ENCODE assay signal across 21 cellular contexts in the genomic region with DNA sequence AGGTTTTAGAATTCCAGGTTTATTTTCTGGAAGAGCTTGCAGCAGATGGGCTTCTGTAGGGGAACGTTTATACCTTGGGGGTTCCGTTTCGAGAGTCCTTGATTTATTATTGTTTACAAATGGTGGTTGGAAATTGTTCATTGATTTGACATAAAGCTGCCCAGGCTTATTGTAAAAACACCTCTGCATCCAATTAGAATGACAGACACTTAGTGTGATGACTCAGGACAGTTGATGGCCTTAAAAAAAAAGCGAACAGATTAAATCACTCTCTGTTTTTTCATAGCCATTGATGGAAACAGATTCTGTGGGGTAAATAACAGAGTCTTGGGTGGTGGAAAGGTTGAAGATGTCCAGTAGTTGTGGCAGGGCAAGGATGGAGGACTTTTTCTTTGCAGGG. TPM values are rescaled to one million over a fixed set of nuclear protein-coding genes. Genes with fewer than 3 reads are reported as not detected.
A peak's percentile ranks its signal among the peaks of the same experiment; 100 is the strongest.
DNase-seq lines count a peak whose midpoint lies in the region; ATAC-seq and TF ChIP-seq lines count a peak whose summit lies in the region.
"Had no signal": no experiment of that assay in that cellular context is flagged by ENCODE, and none has a peak within 500 bp of the region (broad histone marks: within the 10 kb centered on the region; RNA-seq: fewer than 3 reads in every experiment).

No MANE protein-coding gene starts in this region.

- no peak overlapping the region for H3K27ac ChIP-seq in heart right ventricle
- H3K27ac ChIP-seq: foreskin keratinocyte had no signal

- peaks cover 2% of the 10 kb centered on the region for H3K36me3 Mint-ChIP-seq in T-helper 2 cell treated with Interferon-gamma antibody and Interleukin-4, amounts not matched to agents 5 μg/mL and 100 μg/mL, for 36 hours (ENCODE audit: low read depth)
- peaks cover 24% of the 10 kb centered on the region for H3K36me3 Mint-ChIP-seq in activated T-helper 17 cell treated with anti-CD3 and anti-CD28 coated beads, Interleukin-2, amount 50 U/mL, for 72 hours (ENCODE audit: low read depth)
- peaks cover under 1% of the 10 kb centered on the region for H3K36me3 Mint-ChIP-seq in progenitor cell of endocrine pancreas (ENCODE audit: insufficient read depth)

- no peak overlapping the region for H3K4me3 ChIP-seq in heart right ventricle
- H3K4me3 ChIP-seq: GM12878, pancreas, upper lobe of left lung had no signal

- peaks cover 8 to 55% (median 45%) of the 10 kb centered on the region in 9 donors for H3K4me1 ChIP-seq in heart right ventricle

- H3K36me3 ChIP-seq in heart right ventricle: peaks cover 0 to under 1% (median 0%) of the 10 kb centered on the region in 9 donors
- H3K36me3 ChIP-seq: pancreas, upper lobe of left lung had no signal

- H3K4me3 Mint-ChIP-seq in T-helper 2 cell treated with Interferon-gamma antibody and Interleukin-4, amounts not matched to agents 5 μg/mL and 100 μg/mL, for 36 hours: peak overlapping the region; percentile 21
- peak overlapping the region; percentile 13 for H3K4me3 Mint-ChIP-seq in activated T-helper 17 cell treated with anti-CD3 and anti-CD28 coated beads, Interleukin-2, amount 50 U/mL, for 72 hours
- H3K4me3 Mint-ChIP-seq in progenitor cell of endocrine pancreas (ENCODE audit: low read depth): no peak overlapping the region
- H3K4me3 Mint-ChIP-seq: activated naive CD8-positive, alpha-beta T cell treated with anti-CD3 and anti-CD28 coated beads, Interleukin-2, amount 10 ng/mL, durations not matched to agents 7 days and 5 days; dendritic cell treated with granulocyte-macrophage colony-stimulating factor and Interleukin-4, amounts not matched to agents 40 ng/mL and 50 ng/mL, for 4 days; stimulated activated naive CD8-positive, alpha-beta T cell treated with anti-CD3 and anti-CD28 coated beads, Interleukin-15, amount 100 ng/mL, for 72 hours had no signal

- H3K27ac Mint-ChIP-seq in T-helper 2 cell treated with Interferon-gamma antibody and Interleukin-4, amounts not matched to agents 5 μg/mL and 100 μg/mL, for 36 hours: no peak overlapping the region
- H3K27ac Mint-ChIP-seq in activated T-helper 17 cell treated with anti-CD3 and anti-CD28 coated beads, Interleukin-2, amount 50 U/mL, for 72 hours: peak overlapping the region; percentile 13
- H3K27ac Mint-ChIP-seq in progenitor cell of endocrine pancreas: peak overlapping the region; percentile 7
- H3K27ac Mint-ChIP-seq: activated CD4-positive, alpha-beta T cell treated with anti-CD3 and anti-CD28 coated beads, Interleukin-2, amount 10 ng/mL, durations not matched to agents 7 days and 5 days; activated naive CD8-positive, alpha-beta T cell treated with anti-CD3 and anti-CD28 coated beads, Interleukin-2, amount 10 ng/mL, durations not matched to agents 7 days and 5 days; dendritic cell treated with granulocyte-macrophage colony-stimulating factor and Interleukin-4, amounts not matched to agents 40 ng/mL and 50 ng/mL, for 4 days; stimulated activated naive CD8-positive, alpha-beta T cell treated with anti-CD3 and anti-CD28 coated beads, Interleukin-15, amount 100 ng/mL, for 72 hours had no signal

- peaks cover 51% of the 10 kb centered on the region for H3K4me1 Mint-ChIP-seq in T-helper 2 cell treated with Interferon-gamma antibody and Interleukin-4, amounts not matched to agents 5 μg/mL and 100 μg/mL, for 36 hours (ENCODE audit: low read depth)
- peaks cover 47% of the 10 kb centered on the region for H3K4me1 Mint-ChIP-seq in activated T-helper 17 cell treated with anti-CD3 and anti-CD28 coated beads, Interleukin-2, amount 50 U/mL, for 72 hours
- H3K4me1 Mint-ChIP-seq in progenitor cell of endocrine pancreas (ENCODE audit: low read depth): peaks cover 38% of the 10 kb centered on the region

- H3K9me3 Mint-ChIP-seq in T-helper 2 cell treated with Interferon-gamma antibody and Interleukin-4, amounts not matched to agents 5 μg/mL and 100 μg/mL, for 36 hours: no peaks in the 10 kb centered on the region
- no peaks in the 10 kb centered on the region for H3K9me3 Mint-ChIP-seq in activated T-helper 17 cell treated with anti-CD3 and anti-CD28 coated beads, Interleukin-2, amount 50 U/mL, for 72 hours
- no peaks in the 10 kb centered on the region for H3K9me3 Mint-ChIP-seq in progenitor cell of endocrine pancreas (ENCODE audit: low read depth)
- H3K9me3 Mint-ChIP-seq: activated CD4-positive, alpha-beta T cell treated with anti-CD3 and anti-CD28 coated beads, Interleukin-2, amount 10 ng/mL, durations not matched to agents 7 days and 5 days; activated naive CD8-positive, alpha-beta T cell treated with anti-CD3 and anti-CD28 coated beads, Interleukin-2, amount 10 ng/mL, durations not matched to agents 7 days and 5 days; dendritic cell treated with granulocyte-macrophage colony-stimulating factor and Interleukin-4, amounts not matched to agents 40 ng/mL and 50 ng/mL, for 4 days; stimulated activated naive CD8-positive, alpha-beta T cell treated with anti-CD3 and anti-CD28 coated beads, Interleukin-15, amount 100 ng/mL, for 72 hours had no signal

- H3K9me3 ChIP-seq in heart right ventricle: no peaks in the 10 kb centered on the region
- H3K9me3 ChIP-seq: pancreas, upper lobe of left lung had no signal

- no peak for DNase-seq in T-helper 2 cell treated with Interferon-gamma antibody and Interleukin-4, amounts not matched to agents 5 μg/mL and 100 μg/mL, for 36 hours (ENCODE audit: low spot score)
- no peak for DNase-seq in T-helper 2 cell
- DNase-seq in HEK293T (ENCODE audit: extremely low spot score): no peak
- no peak for DNase-seq in progenitor cell of endocrine pancreas (ENCODE audit: low spot score, unreplicated experiment)
- DNase-seq in NCI-H2107 treated with DMSO at 0.1 percent for 48 hours (lab: John Stamatoyannopoulos, UW; ENCODE audit: unreplicated experiment): no peak
- DNase-seq in heart right ventricle: no peak
- DNase-seq: activated CD4-positive, alpha-beta T cell treated with anti-CD3 and anti-CD28 coated beads, Interleukin-2, amount 10 ng/mL, durations not matched to agents 7 days and 5 days; activated naive CD8-positive, alpha-beta T cell treated with anti-CD3 and anti-CD28 coated beads, Interleukin-2, amount 10 ng/mL, durations not matched to agents 7 days and 5 days; DMS 273 treated with DMSO at 0.1 percent for 48 hours; foreskin keratinocyte; GDM1; kidney; NCI-H187 treated with DMSO at 0.1 percent for 48 hours; pancreas; Right ventricle myocardium superior; stimulated activated naive CD8-positive, alpha-beta T cell treated with anti-CD3 and anti-CD28 coated beads, Interleukin-15, amount 100 ng/mL, for 72 hours; upper lobe of left lung had no signal

- no peak for TF ChIP-seq CTCF in progenitor cell of endocrine pancreas (IDR thresholded peaks at IDR 0.05; ENCODE audit: unreplicated experiment)
- no peak for TF ChIP-seq CTCF in heart right ventricle (IDR thresholded peaks at IDR 0.05)

- intact Hi-C loops in heart right ventricle (cut with DNase I): loop anchor here in 1 of 10 donors (10.0 kb wide), 1 partner anchor 112 kb away; no protein-coding TSS in a partner anchor

- POLR2A ChIA-PET in HEK293T (lab: Yijun Ruan, JAX): interaction anchor here (0.6 to 0.8 kb wide), 2 partner anchors 43 to 682 kb away, joined by 3 read pairs; no protein-coding TSS in a partner anchor

- H3K27me3 ChIP-seq in heart right ventricle: no peaks in the 10 kb centered on the region
- H3K27me3 ChIP-seq: foreskin keratinocyte, pancreas, upper lobe of left lung had no signal

- 98 to 99% methylated on average over 4 of the region's 4 CpGs for WGBS in heart right ventricle, 2 donors

- no peaks in the 10 kb centered on the region for H3K27me3 Mint-ChIP-seq in T-helper 2 cell treated with Interferon-gamma antibody and Interleukin-4, amounts not matched to agents 5 μg/mL and 100 μg/mL, for 36 hours (ENCODE audit: low read depth)
- no peaks in the 10 kb centered on the region for H3K27me3 Mint-ChIP-seq in activated T-helper 17 cell treated with anti-CD3 and anti-CD28 coated beads, Interleukin-2, amount 50 U/mL, for 72 hours
- H3K27me3 Mint-ChIP-seq in progenitor cell of endocrine pancreas: no peaks in the 10 kb centered on the region
- H3K27me3 Mint-ChIP-seq: activated CD4-positive, alpha-beta T cell treated with anti-CD3 and anti-CD28 coated beads, Interleukin-2, amount 10 ng/mL, durations not matched to agents 7 days and 5 days; activated naive CD8-positive, alpha-beta T cell treated with anti-CD3 and anti-CD28 coated beads, Interleukin-2, amount 10 ng/mL, durations not matched to agents 7 days and 5 days; dendritic cell treated with granulocyte-macrophage colony-stimulating factor and Interleukin-4, amounts not matched to agents 40 ng/mL and 50 ng/mL, for 4 days; stimulated activated naive CD8-positive, alpha-beta T cell treated with anti-CD3 and anti-CD28 coated beads, Interleukin-15, amount 100 ng/mL, for 72 hours had no signal

- no peak for ATAC-seq in activated T-helper 17 cell treated with anti-CD3 and anti-CD28 coated beads, Interleukin-2, amount 50 U/mL, for 72 hours (replicated peaks)
- ATAC-seq in HG03520 (IDR thresholded peaks at IDR 0.05; ENCODE audit: unreplicated experiment) (no peak), heart right ventricle (no peak)
- ATAC-seq: foreskin keratinocyte; GM12878; pancreas; stimulated activated naive CD8-positive, alpha-beta T cell treated with anti-CD3 and anti-CD28 coated beads, Interleukin-15, amount 100 ng/mL, for 72 hours had no signal

- CTCF ChIA-PET in HEK293T (lab: Yijun Ruan, JAX): no interaction called here

TF ChIP-seq in HEK293T, 16 proteins besides CTCF, POLR2A, EP300 and RAD21:
- TF ChIP-seq PKNOX1 (IDR thresholded peaks at IDR 0.05): peak; percentile 70
- TF ChIP-seq ELF4 (IDR thresholded peaks at IDR 0.05): no peak
- no peak for TF ChIP-seq FOXK2 (IDR thresholded peaks at IDR 0.05)
TF ChIP-seq in HEK293T: peak in this region for 1.

RNA-seq across cellular contexts. Expression of gene GALNT2, which starts 35.4 kb away (rescaled TPM):
- 10 to 100 TPM; 49.7 to 53.6 TPM for total RNA-seq in activated T-helper 17 cell treated with anti-CD3 and anti-CD28 coated beads, Interleukin-2, amount 50 U/mL, for 72 hours
- total RNA-seq in progenitor cell of endocrine pancreas: 92.4 and 95.2 TPM in 2 replicates
- 10 to 100 TPM; 21.3 to 35.1 (median 25.8) TPM for total RNA-seq in heart right ventricle
- polyA plus RNA-seq in heart right ventricle: 10 to 100 TPM in 1 of 2 donors, 1 to 10 TPM in 1; 9.7 to 27.5 TPM
